19 cellular contexts compared by ENCODE assay signal in the genomic region with DNA sequence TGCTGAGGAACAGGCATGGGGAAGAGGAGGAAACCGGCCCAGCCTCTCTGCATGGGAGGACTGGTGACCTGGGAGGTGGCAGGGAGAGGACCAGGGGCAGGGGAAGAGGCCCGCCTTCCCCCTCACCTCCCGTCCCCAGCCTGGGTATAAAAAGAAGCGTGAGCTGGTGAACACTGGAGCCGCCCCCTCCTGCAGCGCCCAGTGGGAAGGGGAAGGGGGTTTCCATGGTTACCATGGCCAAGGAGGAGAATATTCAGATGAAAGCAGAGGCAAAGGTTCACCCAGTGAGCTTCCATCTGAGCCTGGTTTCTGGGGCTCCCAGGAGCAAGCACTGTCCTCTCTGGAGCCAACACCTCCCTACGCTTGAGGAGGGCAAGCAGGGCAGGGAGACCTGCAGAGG.
"Had no signal": no experiment of that assay in that cellular context is flagged by ENCODE, and none has a peak within 500 bp of the region (broad histone marks: within the 10 kb centered on the region; RNA-seq: fewer than 3 reads in every experiment).

No MANE protein-coding gene starts in this region.

- H3K9me3 Mint-ChIP-seq: activated B cell treated with CpG ODN at 0.5 μM for 24 hours; activated naive CD4-positive, alpha-beta T cell treated with anti-CD3 and anti-CD28 coated beads, Interleukin-2, amount 50 U/mL, for 72 hours; central memory CD8-positive, alpha-beta T cell; dendritic cell treated with granulocyte-macrophage colony-stimulating factor and Interleukin-4, amounts not matched to agents 40 ng/mL and 50 ng/mL, for 4 days; naive B cell; stimulated activated naive B cell treated with anti-CD40 and anti-IgM and Interleukin-4, amounts not matched to agents 10 μg/mL and 1 μg/mL and 100 μg/mL, for 72 hours had no signal

- DNase-seq: activated B cell treated with CpG ODN at 0.5 μM for 24 hours; activated CD4-positive, alpha-beta T cell treated with anti-CD3 and anti-CD28 coated beads, Interleukin-2, amount 50 U/mL, for 1 hour; amniotic stem cell; body of pancreas; heart right ventricle; kidney glomerular epithelial cell; naive B cell; occipital lobe; psoas muscle; spleen; stimulated activated CD4-positive, alpha-beta T cell treated with anti-CD3 and anti-CD28 coated beads, Interleukin-1b, Interleukin-23, amount 100 ng/mL, for 48 hours; stimulated activated naive B cell treated with anti-CD40 and anti-IgM and Interleukin-4, amounts not matched to agents 10 μg/mL and 1 μg/mL and 100 μg/mL, for 72 hours; T-helper 17 cell; trophoblast cell had no signal

- H3K27me3 ChIP-seq: body of pancreas, heart right ventricle, spleen had no signal

- H3K27me3 Mint-ChIP-seq: activated B cell treated with CpG ODN at 0.5 μM for 24 hours; central memory CD8-positive, alpha-beta T cell; dendritic cell treated with granulocyte-macrophage colony-stimulating factor and Interleukin-4, amounts not matched to agents 40 ng/mL and 50 ng/mL, for 4 days; naive B cell; stimulated activated naive B cell treated with anti-CD40 and anti-IgM and Interleukin-4, amounts not matched to agents 10 μg/mL and 1 μg/mL and 100 μg/mL, for 72 hours; T-helper 17 cell had no signal

- H3K4me1 Mint-ChIP-seq: activated B cell treated with CpG ODN at 0.5 μM for 24 hours; central memory CD8-positive, alpha-beta T cell; naive B cell; stimulated activated naive B cell treated with anti-CD40 and anti-IgM and Interleukin-4, amounts not matched to agents 10 μg/mL and 1 μg/mL and 100 μg/mL, for 72 hours had no signal

- H3K36me3 Mint-ChIP-seq: activated naive CD4-positive, alpha-beta T cell treated with anti-CD3 and anti-CD28 coated beads, Interleukin-2, amount 50 U/mL, for 72 hours; naive B cell had no signal

- H3K36me3 ChIP-seq: heart right ventricle had no signal

- H3K4me3 ChIP-seq: body of pancreas, heart right ventricle, psoas muscle, spleen had no signal

- H3K9me3 ChIP-seq: body of pancreas, heart right ventricle, psoas muscle, spleen had no signal

- H3K27ac ChIP-seq: body of pancreas, heart right ventricle, psoas muscle, spleen had no signal

- H3K4me1 ChIP-seq: body of pancreas, heart right ventricle, psoas muscle had no signal

- H3K27ac Mint-ChIP-seq: activated B cell treated with CpG ODN at 0.5 μM for 24 hours; activated naive CD4-positive, alpha-beta T cell treated with anti-CD3 and anti-CD28 coated beads, Interleukin-2, amount 50 U/mL, for 72 hours; dendritic cell treated with granulocyte-macrophage colony-stimulating factor and Interleukin-4, amounts not matched to agents 40 ng/mL and 50 ng/mL, for 4 days; stimulated activated naive B cell treated with anti-CD40 and anti-IgM and Interleukin-4, amounts not matched to agents 10 μg/mL and 1 μg/mL and 100 μg/mL, for 72 hours; T-helper 17 cell had no signal

- H3K4me3 Mint-ChIP-seq: activated B cell treated with CpG ODN at 0.5 μM for 24 hours; central memory CD8-positive, alpha-beta T cell; dendritic cell treated with granulocyte-macrophage colony-stimulating factor and Interleukin-4, amounts not matched to agents 40 ng/mL and 50 ng/mL, for 4 days; naive B cell; stimulated activated naive B cell treated with anti-CD40 and anti-IgM and Interleukin-4, amounts not matched to agents 10 μg/mL and 1 μg/mL and 100 μg/mL, for 72 hours; T-helper 17 cell had no signal

- ATAC-seq: activated naive CD4-positive, alpha-beta T cell treated with anti-CD3 and anti-CD28 coated beads, Interleukin-2, amount 50 U/mL, for 72 hours; body of pancreas; esophagus mucosa; heart right ventricle; psoas muscle; sciatic nerve; stimulated activated naive B cell treated with anti-CD40 and anti-IgM and Interleukin-4, amounts not matched to agents 10 μg/mL and 1 μg/mL and 100 μg/mL, for 72 hours; T-helper 17 cell had no signal
